2 cellular contexts compared by ENCODE assay signal in the genomic region with DNA sequence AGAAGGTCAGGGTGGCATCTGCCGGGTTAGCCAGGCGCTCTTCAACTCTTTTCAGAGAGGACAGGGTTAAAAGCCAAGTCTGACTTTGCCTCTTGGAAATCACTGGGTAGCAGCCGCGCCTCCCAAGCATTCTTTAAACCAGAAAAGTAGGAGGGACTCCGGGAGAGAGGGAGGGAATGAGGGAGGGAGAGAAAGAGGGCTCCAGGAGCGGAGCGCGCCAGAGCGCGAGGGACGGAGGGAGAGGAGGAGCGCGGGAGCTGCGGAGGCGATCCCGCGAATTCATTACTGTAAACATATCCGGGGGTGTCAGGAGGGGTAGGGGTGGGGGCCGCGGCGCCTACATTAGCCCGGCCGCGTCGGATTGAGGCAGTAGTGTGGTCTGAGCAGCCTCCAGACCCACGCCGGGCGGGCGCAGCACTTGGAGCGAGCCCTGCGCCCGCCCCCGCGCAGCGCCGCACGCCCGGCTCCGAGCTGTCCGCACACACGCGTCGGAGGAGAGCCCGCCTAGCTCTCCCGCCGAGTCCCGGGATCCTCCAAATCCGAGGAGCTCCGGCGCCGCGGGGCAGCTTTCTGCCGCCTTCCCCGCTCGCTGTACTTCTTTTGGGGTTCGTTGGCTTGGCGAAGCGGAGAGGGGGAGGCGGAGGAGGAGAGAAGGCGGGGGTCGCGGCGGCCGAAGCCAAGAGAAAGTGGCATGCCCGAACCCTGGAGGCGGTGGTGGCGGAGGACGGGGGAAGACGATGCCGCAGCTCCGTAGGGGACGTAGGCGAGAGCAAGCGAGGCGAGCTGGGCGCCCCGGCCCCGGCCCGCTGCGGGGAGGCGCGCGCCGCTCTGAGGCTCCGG.
TF ChIP-seq lines count a peak whose summit lies in the region.

No MANE protein-coding gene starts in this region.

TF ChIP-seq in H1, 55 proteins besides CTCF, POLR2A, EP300 and RAD21 (continues in another document):
- peak; percentile 5; the same call in 1 of the 2 replicates for TF ChIP-seq E2F6 (IDR thresholded peaks at IDR 0.05)
- TF ChIP-seq ZNF274 (IDR thresholded peaks at IDR 0.05; ENCODE audit: borderline replicate concordance, extremely low read depth, low read length) = no peak
- no peak for TF ChIP-seq BCL11A (IDR thresholded peaks at IDR 0.05; ENCODE audit: low read depth in 2 of 2, low read length in 2 of 2)
- no peak; a peak in 2 of 4 replicates for TF ChIP-seq SIN3A (conservative IDR thresholded peaks at IDR 0.05 in 1 of 2, IDR thresholded peaks at IDR 0.05 in 1 of 2; ENCODE audit: low read depth in 1 of 2, low read length in 2 of 2)
- no peak for TF ChIP-seq TCF12 (IDR thresholded peaks at IDR 0.05; ENCODE audit: low read depth, low read length)
- TF ChIP-seq SP1 (IDR thresholded peaks at IDR 0.05; ENCODE audit: low read depth, low read length) = no peak
- TF ChIP-seq CBX5 (IDR thresholded peaks at IDR 0.05; ENCODE audit: low read depth, low read length) = no peak
- no peak for TF ChIP-seq SAP30 (IDR thresholded peaks at IDR 0.05; ENCODE audit: insufficient read depth, insufficient replicate concordance, low read length)
- no peak for TF ChIP-seq FOSL1 (IDR thresholded peaks at IDR 0.05; ENCODE audit: insufficient read depth, low read depth, low read length)
- no peak for TF ChIP-seq BACH1 (IDR thresholded peaks at IDR 0.05; ENCODE audit: low read length)
- TF ChIP-seq NANOG (IDR thresholded peaks at IDR 0.05; ENCODE audit: insufficient read depth, low read depth, low read length, poor library complexity, severe bottlenecking) = no peak
- TF ChIP-seq TAF7 (optimal IDR thresholded peaks at IDR 0.05; ENCODE audit: borderline replicate concordance, low read depth, low read length) = no peak
- TF ChIP-seq RNF2 (IDR thresholded peaks at IDR 0.05; ENCODE audit: borderline replicate concordance, low read depth, low read length, missing control alignments, poor library complexity, severe bottlenecking) = no peak
- peak; percentile 54 for TF ChIP-seq PHF8 (conservative IDR thresholded peaks at IDR 0.05; ENCODE audit: low read depth, low read length)
- TF ChIP-seq RXRA (IDR thresholded peaks at IDR 0.05; ENCODE audit: insufficient read depth, low read depth, low read length) = no peak
- no peak for TF ChIP-seq JUN (IDR thresholded peaks at IDR 0.05; ENCODE audit: low read depth, low read length)
- TF ChIP-seq POU5F1 (IDR thresholded peaks at IDR 0.05; ENCODE audit: low read depth, low read length) = no peak
- TF ChIP-seq TEAD4 (IDR thresholded peaks at IDR 0.05; ENCODE audit: low read depth, low read length) = no peak
- peak; percentile 94; the same call in 1 of the 2 replicates for TF ChIP-seq RBBP5 (IDR thresholded peaks at IDR 0.05; ENCODE audit: borderline replicate concordance, low read depth, low read length)
- no peak for TF ChIP-seq SUZ12 (IDR thresholded peaks at IDR 0.05; ENCODE audit: low read length)
- peak; percentile 98 for TF ChIP-seq ASH2L (IDR thresholded peaks at IDR 0.05; ENCODE audit: low read length)
- TF ChIP-seq KDM4A (IDR thresholded peaks at IDR 0.05; ENCODE audit: low read depth, low read length, severe bottlenecking) = peak; percentile 95
- TF ChIP-seq, protein P1, sequence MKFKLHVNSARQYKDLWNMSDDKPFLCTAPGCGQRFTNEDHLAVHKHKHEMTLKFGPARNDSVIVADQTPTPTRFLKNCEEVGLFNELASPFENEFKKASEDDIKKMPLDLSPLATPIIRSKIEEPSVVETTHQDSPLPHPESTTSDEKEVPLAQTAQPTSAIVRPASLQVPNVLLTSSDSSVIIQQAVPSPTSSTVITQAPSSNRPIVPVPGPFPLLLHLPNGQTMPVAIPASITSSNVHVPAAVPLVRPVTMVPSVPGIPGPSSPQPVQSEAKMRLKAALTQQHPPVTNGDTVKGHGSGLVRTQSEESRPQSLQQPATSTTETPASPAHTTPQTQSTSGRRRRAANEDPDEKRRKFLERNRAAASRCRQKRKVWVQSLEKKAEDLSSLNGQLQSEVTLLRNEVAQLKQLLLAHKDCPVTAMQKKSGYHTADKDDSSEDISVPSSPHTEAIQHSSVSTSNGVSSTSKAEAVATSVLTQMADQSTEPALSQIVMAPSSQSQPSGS (IDR thresholded peaks at IDR 0.05; ENCODE audit: low read length) = no peak
- TF ChIP-seq, protein P2, sequence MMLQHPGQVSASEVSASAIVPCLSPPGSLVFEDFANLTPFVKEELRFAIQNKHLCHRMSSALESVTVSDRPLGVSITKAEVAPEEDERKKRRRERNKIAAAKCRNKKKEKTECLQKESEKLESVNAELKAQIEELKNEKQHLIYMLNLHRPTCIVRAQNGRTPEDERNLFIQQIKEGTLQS (IDR thresholded peaks at IDR 0.05; ENCODE audit: insufficient read depth, low read depth, low read length) = no peak
- no peak for TF ChIP-seq CHD2 (IDR thresholded peaks at IDR 0.05; ENCODE audit: low read length)
- peak; percentile 12; the same call in 1 of the 2 replicates for TF ChIP-seq MAX (IDR thresholded peaks at IDR 0.05)
- no peak for TF ChIP-seq CHD1 (IDR thresholded peaks at IDR 0.05; ENCODE audit: low read depth, low read length)
- no peak for TF ChIP-seq RFX5 (IDR thresholded peaks at IDR 0.05; ENCODE audit: borderline replicate concordance, low read depth, low read length)
- TF ChIP-seq, protein P3, sequence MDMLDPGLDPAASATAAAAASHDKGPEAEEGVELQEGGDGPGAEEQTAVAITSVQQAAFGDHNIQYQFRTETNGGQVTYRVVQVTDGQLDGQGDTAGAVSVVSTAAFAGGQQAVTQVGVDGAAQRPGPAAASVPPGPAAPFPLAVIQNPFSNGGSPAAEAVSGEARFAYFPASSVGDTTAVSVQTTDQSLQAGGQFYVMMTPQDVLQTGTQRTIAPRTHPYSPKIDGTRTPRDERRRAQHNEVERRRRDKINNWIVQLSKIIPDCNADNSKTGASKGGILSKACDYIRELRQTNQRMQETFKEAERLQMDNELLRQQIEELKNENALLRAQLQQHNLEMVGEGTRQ (IDR thresholded peaks at IDR 0.05; ENCODE audit: low read length) = no peak
- TF ChIP-seq GTF2F1 (IDR thresholded peaks at IDR 0.05; ENCODE audit: borderline replicate concordance, low read depth, low read length) = no peak
- no peak for TF ChIP-seq HDAC2 (IDR thresholded peaks at IDR 0.05; ENCODE audit: borderline replicate concordance in 1 of 2, low read depth in 2 of 2, low read length in 2 of 2)
- TF ChIP-seq EZH2 (IDR thresholded peaks at IDR 0.05; ENCODE audit: low read depth, low read length, severe bottlenecking) = no peak
- TF ChIP-seq TAF1 (IDR thresholded peaks at IDR 0.05; ENCODE audit: low read depth, low read length) = peak; percentile 74
- no peak for TF ChIP-seq SIX5 (IDR thresholded peaks at IDR 0.05; ENCODE audit: low read depth, low read length)
- no peak for TF ChIP-seq CEBPB (IDR thresholded peaks at IDR 0.05; ENCODE audit: low read depth, low read length)
- TF ChIP-seq CBX8 (IDR thresholded peaks at IDR 0.05; ENCODE audit: borderline replicate concordance, low read depth, low read length) = no peak
- no peak for TF ChIP-seq SIRT6 (IDR thresholded peaks at IDR 0.05; ENCODE audit: low read length)

TF ChIP-seq in HepG2, 621 proteins besides CTCF, POLR2A, EP300 and RAD21:
- TF ChIP-seq ZNF800 (CRISPR knock-in tag; IDR thresholded peaks at IDR 0.05) (peak; percentile 80; the same call in 1 of the 2 replicates), ZFP37 (CRISPR knock-in tag; IDR thresholded peaks at IDR 0.05; ENCODE audit: borderline replicate concordance) (no peak)
